8 cellular contexts compared by ENCODE assay signal in the genomic region with DNA sequence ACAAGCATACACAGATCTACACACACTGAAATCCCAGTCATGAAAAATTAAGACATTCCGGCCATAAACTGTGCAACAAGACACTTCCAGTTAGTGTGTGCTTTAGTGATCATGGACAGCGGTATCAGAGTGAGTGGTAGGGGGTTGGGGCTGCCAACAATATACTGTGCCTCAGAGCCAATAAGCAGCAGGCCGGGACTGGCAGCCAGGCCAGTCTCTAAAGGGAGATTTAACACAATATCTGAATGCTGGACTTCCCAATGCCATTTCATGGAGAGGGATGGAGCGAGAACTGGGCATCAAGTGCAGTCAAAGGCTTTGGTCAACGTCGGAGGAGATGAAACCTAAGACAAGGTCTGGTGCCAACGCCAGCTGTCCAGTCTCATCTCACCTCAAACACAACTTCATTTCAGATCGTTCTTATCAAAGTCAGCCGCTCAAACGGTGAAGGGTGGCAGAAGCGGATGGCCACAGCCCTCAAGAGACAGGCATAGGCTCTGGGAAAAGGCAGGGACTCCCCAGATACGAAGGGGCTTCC. TPM values are rescaled to one million over a fixed set of nuclear protein-coding genes. Genes with fewer than 3 reads are reported as not detected.
DNase-seq lines count a peak whose midpoint lies in the region; ATAC-seq and TF ChIP-seq lines count a peak whose summit lies in the region.

No MANE protein-coding gene starts in this region.

- H3K9me3 ChIP-seq in OCI-LY7 (ENCODE audit: low read length), result no peaks in the 10 kb centered on the region

- DNase-seq in AG09309 (ENCODE audit: low read depth) (no peak), OCI-LY7 (ENCODE audit: low spot score) (peak; percentile 35), amniotic epithelial cell (ENCODE audit: low read depth) (peak; percentile 48), hepatic stellate cell (ENCODE audit: low spot score) (peak; percentile 17), putamen (ENCODE audit: low spot score) (peak; percentile 56)
- DNase-seq in activated CD4-positive, CD25-positive, alpha-beta regulatory T cell treated with anti-CD3 and anti-CD28 coated beads, Interleukin-2, amount 50 U/mL, for 72 hours, result no peak

- CTCF ChIA-PET in OCI-LY7 (lab: Charles Lee; ENCODE audit: unreplicated experiment), result no interaction called here

- H3K9me2 ChIP-seq in OCI-LY7 (ENCODE audit: insufficient read depth, low read length), result no peaks in the 10 kb centered on the region

- peak overlapping the region; percentile 94 for H3K4me3 ChIP-seq in AG09309 (ENCODE audit: control insufficient read depth, low read depth, low read length)
- H3K4me3 ChIP-seq in OCI-LY7 (ENCODE audit: low read depth, low read length, poor library complexity, severe bottlenecking), result peak overlapping the region; percentile 87

- peaks cover 22% of the 10 kb centered on the region for H3K4me1 ChIP-seq in OCI-LY7 (ENCODE audit: insufficient read depth, low read length, poor library complexity, severe bottlenecking)

- H3K79me2 ChIP-seq in OCI-LY7 (ENCODE audit: insufficient read depth, low read depth, low read length), result peaks cover 54% of the 10 kb centered on the region

- TF ChIP-seq CTCF in AG09309 (IDR thresholded peaks at IDR 0.05; ENCODE audit: control insufficient read depth, insufficient read depth, low read depth, low read length, missing control alignments) (no peak), OCI-LY7 (conservative IDR thresholded peaks at IDR 0.05; ENCODE audit: low read length) (no peak)

- ATAC-seq in GM19395 (IDR thresholded peaks at IDR 0.05; ENCODE audit: unreplicated experiment), result peak; percentile 21
- ATAC-seq in HG03521 (IDR thresholded peaks at IDR 0.05; ENCODE audit: unreplicated experiment), result no peak

- POLR2A ChIA-PET in OCI-LY7 (lab: Charles Lee), result interaction anchor here (0.6 to 0.7 kb wide), 2 partner anchors 10 to 19 kb away, joined by 3 read pairs; no protein-coding TSS in a partner anchor

- no peaks in the 10 kb centered on the region for H3K36me3 ChIP-seq in OCI-LY7 (ENCODE audit: insufficient read depth, low read length)

- H2AFZ ChIP-seq in OCI-LY7 (ENCODE audit: low read length), result peak overlapping the region; percentile 78; the same call in 1 of the 2 replicates

- BruUV-seq in OCI-LY7 (replicated peaks; lab: Mats Ljungman, UMichigan), result no TSS peak

- intact Hi-C loops in OCI-LY7 (cut with micrococcal nuclease; ENCODE audit: unreplicated experiment), result loop anchor here (10.0 kb wide), 2 partner anchors 56 to 256 kb away; no protein-coding TSS in a partner anchor

- H3K27ac ChIP-seq in OCI-LY7 (ENCODE audit: low read depth, low read length, poor library complexity, severe bottlenecking), result peak overlapping the region; percentile 57

- H4K20me1 ChIP-seq in OCI-LY7 (ENCODE audit: insufficient read depth, low read length), result no peaks in the 10 kb centered on the region

- peak overlapping the region; percentile 75 for H3K4me2 ChIP-seq in OCI-LY7 (ENCODE audit: low read length)

RNA-seq across cellular contexts. Expression of gene USP32, which starts 1.0 kb away (rescaled TPM):
- 13.7 and 16.9 TPM in 2 replicates for total RNA-seq in OCI-LY7 (2014; rRNA removed; shearing (Covaris generic))
- 28.0 and 28.8 TPM in 2 replicates for total RNA-seq in OCI-LY7 (2022)

RNA-seq across cellular contexts. Expression of gene CHCT1, which starts 31.3 kb away (rescaled TPM):
- total RNA-seq in OCI-LY7 (2014; rRNA removed; shearing (Covaris generic)), result not detected in 2 replicates
- not detected in 2 replicates for total RNA-seq in OCI-LY7 (2022)

Comparison
In these comparisons a context has a peak if more than half of its experiments do, and no peak if none do; other contexts are left out.
1. DNase-seq: peak in OCI-LY7 (single experiment), amniotic epithelial cell (single experiment), hepatic stellate cell (single experiment) and putamen (single experiment); none in AG09309 (single experiment) and activated CD4-positive, CD25-positive, alpha-beta regulatory T cell treated with anti-CD3 and anti-CD28 coated beads, Interleukin-2, amount 50 U/mL, for 72 hours (single experiment).